ENCODE assay signal across 1 cellular context in the genomic region with DNA sequence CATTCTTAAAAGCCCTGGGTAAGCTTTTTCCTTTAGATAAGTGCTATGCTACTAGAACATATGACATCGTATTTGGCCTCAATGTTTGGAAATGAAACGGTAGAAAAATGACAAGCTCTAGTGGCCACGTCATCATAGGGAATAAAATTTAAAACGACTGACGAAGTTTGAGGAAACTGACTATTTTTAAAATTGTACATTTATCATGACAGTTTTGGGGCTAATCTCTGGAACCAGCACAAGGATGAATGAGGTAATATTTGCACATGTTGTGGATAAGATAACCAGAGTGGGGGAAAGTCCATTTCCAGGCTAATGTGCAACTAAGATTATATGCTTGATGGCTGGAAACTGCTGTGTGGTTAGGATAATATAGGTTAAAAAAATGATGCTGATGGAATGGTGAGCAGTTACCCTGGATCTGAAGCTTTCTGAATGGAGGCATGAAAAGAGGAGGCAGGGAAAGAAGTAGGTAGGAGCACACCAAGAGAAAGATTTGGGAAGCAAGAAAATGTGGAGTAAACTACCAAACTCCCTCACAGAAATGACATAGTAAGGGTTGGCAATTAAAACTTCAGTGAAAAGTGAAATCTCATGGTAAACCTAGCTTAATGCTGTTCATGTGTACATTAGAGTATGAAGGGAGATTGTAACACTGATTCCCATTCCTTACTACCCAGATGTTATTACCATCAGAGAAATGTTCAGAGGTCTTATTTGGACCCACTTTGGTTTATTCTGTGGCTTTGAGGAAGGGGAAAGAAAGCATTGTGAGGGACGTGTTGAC.
TF ChIP-seq lines count a peak whose summit lies in the region.

No MANE protein-coding gene starts in this region.

TF ChIP-seq in K562, 482 proteins besides CTCF, POLR2A, EP300 and RAD21 (continued from another document and continues in another):
- peak; percentile 73 for TF ChIP-seq SP1 (CRISPR knock-in tag; IDR thresholded peaks at IDR 0.05)
- TF ChIP-seq ZNF699 (CRISPR knock-in tag; IDR thresholded peaks at IDR 0.05; ENCODE audit: insufficient replicate concordance), result no peak
- TF ChIP-seq, protein P1, sequence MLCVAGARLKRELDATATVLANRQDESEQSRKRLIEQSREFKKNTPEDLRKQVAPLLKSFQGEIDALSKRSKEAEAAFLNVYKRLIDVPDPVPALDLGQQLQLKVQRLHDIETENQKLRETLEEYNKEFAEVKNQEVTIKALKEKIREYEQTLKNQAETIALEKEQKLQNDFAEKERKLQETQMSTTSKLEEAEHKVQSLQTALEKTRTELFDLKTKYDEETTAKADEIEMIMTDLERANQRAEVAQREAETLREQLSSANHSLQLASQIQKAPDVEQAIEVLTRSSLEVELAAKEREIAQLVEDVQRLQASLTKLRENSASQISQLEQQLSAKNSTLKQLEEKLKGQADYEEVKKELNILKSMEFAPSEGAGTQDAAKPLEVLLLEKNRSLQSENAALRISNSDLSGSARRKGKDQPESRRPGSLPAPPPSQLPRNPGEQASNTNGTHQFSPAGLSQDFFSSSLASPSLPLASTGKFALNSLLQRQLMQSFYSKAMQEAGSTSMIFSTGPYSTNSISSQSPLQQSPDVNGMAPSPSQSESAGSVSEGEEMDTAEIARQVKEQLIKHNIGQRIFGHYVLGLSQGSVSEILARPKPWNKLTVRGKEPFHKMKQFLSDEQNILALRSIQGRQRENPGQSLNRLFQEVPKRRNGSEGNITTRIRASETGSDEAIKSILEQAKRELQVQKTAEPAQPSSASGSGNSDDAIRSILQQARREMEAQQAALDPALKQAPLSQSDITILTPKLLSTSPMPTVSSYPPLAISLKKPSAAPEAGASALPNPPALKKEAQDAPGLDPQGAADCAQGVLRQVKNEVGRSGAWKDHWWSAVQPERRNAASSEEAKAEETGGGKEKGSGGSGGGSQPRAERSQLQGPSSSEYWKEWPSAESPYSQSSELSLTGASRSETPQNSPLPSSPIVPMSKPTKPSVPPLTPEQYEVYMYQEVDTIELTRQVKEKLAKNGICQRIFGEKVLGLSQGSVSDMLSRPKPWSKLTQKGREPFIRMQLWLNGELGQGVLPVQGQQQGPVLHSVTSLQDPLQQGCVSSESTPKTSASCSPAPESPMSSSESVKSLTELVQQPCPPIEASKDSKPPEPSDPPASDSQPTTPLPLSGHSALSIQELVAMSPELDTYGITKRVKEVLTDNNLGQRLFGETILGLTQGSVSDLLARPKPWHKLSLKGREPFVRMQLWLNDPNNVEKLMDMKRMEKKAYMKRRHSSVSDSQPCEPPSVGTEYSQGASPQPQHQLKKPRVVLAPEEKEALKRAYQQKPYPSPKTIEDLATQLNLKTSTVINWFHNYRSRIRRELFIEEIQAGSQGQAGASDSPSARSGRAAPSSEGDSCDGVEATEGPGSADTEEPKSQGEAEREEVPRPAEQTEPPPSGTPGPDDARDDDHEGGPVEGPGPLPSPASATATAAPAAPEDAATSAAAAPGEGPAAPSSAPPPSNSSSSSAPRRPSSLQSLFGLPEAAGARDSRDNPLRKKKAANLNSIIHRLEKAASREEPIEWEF (CRISPR knock-in tag; IDR thresholded peaks at IDR 0.05), result peak; percentile 90
- no peak for TF ChIP-seq ZSCAN29 (IDR thresholded peaks at IDR 0.05)
- TF ChIP-seq, protein P2, sequence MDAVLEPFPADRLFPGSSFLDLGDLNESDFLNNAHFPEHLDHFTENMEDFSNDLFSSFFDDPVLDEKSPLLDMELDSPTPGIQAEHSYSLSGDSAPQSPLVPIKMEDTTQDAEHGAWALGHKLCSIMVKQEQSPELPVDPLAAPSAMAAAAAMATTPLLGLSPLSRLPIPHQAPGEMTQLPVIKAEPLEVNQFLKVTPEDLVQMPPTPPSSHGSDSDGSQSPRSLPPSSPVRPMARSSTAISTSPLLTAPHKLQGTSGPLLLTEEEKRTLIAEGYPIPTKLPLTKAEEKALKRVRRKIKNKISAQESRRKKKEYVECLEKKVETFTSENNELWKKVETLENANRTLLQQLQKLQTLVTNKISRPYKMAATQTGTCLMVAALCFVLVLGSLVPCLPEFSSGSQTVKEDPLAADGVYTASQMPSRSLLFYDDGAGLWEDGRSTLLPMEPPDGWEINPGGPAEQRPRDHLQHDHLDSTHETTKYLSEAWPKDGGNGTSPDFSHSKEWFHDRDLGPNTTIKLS (IDR thresholded peaks at IDR 0.05; ENCODE audit: borderline replicate concordance, low read depth), result peak; percentile 94
- TF ChIP-seq RHOXF2B (CRISPR knock-in tag; conservative IDR thresholded peaks at IDR 0.05), result no peak
- no peak for TF ChIP-seq ZNF79 (CRISPR knock-in tag; IDR thresholded peaks at IDR 0.05; ENCODE audit: low read depth)
- TF ChIP-seq EWSR1 (IDR thresholded peaks at IDR 0.05; ENCODE audit: borderline replicate concordance, low read depth, partially characterized antibody), result no peak
- TF ChIP-seq, protein P3, sequence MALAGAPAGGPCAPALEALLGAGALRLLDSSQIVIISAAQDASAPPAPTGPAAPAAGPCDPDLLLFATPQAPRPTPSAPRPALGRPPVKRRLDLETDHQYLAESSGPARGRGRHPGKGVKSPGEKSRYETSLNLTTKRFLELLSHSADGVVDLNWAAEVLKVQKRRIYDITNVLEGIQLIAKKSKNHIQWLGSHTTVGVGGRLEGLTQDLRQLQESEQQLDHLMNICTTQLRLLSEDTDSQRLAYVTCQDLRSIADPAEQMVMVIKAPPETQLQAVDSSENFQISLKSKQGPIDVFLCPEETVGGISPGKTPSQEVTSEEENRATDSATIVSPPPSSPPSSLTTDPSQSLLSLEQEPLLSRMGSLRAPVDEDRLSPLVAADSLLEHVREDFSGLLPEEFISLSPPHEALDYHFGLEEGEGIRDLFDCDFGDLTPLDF (CRISPR knock-in tag; IDR thresholded peaks at IDR 0.05), result no peak
- no peak for TF ChIP-seq PCBP2 (IDR thresholded peaks at IDR 0.05; ENCODE audit: low read depth, low read length, poor library complexity, severe bottlenecking)
- TF ChIP-seq, protein P4, sequence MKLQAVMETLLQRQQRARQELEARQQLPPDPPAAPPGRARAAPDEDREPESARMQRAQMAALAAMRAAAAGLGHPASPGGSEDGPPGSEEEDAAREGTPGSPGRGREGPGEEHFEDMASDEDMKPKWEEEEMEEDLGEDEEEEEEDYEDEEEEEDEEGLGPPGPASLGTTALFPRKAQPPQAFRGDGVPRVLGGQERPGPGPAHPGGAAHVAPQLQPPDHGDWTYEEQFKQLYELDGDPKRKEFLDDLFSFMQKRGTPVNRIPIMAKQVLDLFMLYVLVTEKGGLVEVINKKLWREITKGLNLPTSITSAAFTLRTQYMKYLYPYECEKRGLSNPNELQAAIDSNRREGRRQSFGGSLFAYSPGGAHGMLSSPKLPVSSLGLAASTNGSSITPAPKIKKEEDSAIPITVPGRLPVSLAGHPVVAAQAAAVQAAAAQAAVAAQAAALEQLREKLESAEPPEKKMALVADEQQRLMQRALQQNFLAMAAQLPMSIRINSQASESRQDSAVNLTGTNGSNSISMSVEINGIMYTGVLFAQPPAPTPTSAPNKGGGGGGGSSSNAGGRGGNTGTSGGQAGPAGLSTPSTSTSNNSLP (IDR thresholded peaks at IDR 0.05; ENCODE audit: borderline replicate concordance, low read depth, low read length), result peak; percentile 95; the same call in 1 of the 2 replicates
- no peak; the same call in none of the 2 replicates for TF ChIP-seq NFRKB (IDR thresholded peaks at IDR 0.05; ENCODE audit: low read depth)
- TF ChIP-seq TSC22D4 (tag; IDR thresholded peaks at IDR 0.05), result no peak
- TF ChIP-seq HLTF (IDR thresholded peaks at IDR 0.05), result peak; percentile 92
- no peak for TF ChIP-seq NRF1 (conservative IDR thresholded peaks at IDR 0.05 in 1 of 2, IDR thresholded peaks at IDR 0.05 in 1 of 2)
- TF ChIP-seq ZNF175 (CRISPR knock-in tag; IDR thresholded peaks at IDR 0.05; ENCODE audit: low read depth), result peak; percentile 97
- peak; percentile 98 for TF ChIP-seq MEIS2 (IDR thresholded peaks at IDR 0.05; ENCODE audit: partially characterized antibody)
- no peak for TF ChIP-seq ETV5 (CRISPR knock-in tag; IDR thresholded peaks at IDR 0.05; ENCODE audit: low read depth)
- peak; percentile 97 for TF ChIP-seq NCOA1 (IDR thresholded peaks at IDR 0.05; ENCODE audit: low read depth)
- no peak for TF ChIP-seq MED1 (CRISPR knock-in tag; IDR thresholded peaks at IDR 0.05; ENCODE audit: borderline replicate concordance)
- TF ChIP-seq, protein P5, sequence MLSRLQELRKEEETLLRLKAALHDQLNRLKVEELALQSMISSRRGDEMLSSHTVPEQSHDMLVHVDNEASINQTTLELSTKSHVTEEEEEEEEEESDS (CRISPR knock-in tag; IDR thresholded peaks at IDR 0.05), result no peak
- TF ChIP-seq, protein P6, sequence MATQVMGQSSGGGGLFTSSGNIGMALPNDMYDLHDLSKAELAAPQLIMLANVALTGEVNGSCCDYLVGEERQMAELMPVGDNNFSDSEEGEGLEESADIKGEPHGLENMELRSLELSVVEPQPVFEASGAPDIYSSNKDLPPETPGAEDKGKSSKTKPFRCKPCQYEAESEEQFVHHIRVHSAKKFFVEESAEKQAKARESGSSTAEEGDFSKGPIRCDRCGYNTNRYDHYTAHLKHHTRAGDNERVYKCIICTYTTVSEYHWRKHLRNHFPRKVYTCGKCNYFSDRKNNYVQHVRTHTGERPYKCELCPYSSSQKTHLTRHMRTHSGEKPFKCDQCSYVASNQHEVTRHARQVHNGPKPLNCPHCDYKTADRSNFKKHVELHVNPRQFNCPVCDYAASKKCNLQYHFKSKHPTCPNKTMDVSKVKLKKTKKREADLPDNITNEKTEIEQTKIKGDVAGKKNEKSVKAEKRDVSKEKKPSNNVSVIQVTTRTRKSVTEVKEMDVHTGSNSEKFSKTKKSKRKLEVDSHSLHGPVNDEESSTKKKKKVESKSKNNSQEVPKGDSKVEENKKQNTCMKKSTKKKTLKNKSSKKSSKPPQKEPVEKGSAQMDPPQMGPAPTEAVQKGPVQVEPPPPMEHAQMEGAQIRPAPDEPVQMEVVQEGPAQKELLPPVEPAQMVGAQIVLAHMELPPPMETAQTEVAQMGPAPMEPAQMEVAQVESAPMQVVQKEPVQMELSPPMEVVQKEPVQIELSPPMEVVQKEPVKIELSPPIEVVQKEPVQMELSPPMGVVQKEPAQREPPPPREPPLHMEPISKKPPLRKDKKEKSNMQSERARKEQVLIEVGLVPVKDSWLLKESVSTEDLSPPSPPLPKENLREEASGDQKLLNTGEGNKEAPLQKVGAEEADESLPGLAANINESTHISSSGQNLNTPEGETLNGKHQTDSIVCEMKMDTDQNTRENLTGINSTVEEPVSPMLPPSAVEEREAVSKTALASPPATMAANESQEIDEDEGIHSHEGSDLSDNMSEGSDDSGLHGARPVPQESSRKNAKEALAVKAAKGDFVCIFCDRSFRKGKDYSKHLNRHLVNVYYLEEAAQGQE (CRISPR knock-in tag; IDR thresholded peaks at IDR 0.05; ENCODE audit: low read depth), result no peak
- no peak for TF ChIP-seq RFX7 (CRISPR knock-in tag; IDR thresholded peaks at IDR 0.05)
- no peak for TF ChIP-seq PTBP1 (IDR thresholded peaks at IDR 0.05; ENCODE audit: low read depth, low read length)
- TF ChIP-seq, protein P7, sequence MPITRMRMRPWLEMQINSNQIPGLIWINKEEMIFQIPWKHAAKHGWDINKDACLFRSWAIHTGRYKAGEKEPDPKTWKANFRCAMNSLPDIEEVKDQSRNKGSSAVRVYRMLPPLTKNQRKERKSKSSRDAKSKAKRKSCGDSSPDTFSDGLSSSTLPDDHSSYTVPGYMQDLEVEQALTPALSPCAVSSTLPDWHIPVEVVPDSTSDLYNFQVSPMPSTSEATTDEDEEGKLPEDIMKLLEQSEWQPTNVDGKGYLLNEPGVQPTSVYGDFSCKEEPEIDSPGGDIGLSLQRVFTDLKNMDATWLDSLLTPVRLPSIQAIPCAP (CRISPR knock-in tag; IDR thresholded peaks at IDR 0.05; ENCODE audit: borderline replicate concordance), result no peak
- TF ChIP-seq ZNF707 (CRISPR knock-in tag; conservative IDR thresholded peaks at IDR 0.05), result no peak
- TF ChIP-seq, protein P8, sequence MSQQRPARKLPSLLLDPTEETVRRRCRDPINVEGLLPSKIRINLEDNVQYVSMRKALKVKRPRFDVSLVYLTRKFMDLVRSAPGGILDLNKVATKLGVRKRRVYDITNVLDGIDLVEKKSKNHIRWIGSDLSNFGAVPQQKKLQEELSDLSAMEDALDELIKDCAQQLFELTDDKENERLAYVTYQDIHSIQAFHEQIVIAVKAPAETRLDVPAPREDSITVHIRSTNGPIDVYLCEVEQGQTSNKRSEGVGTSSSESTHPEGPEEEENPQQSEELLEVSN (IDR thresholded peaks at IDR 0.05; ENCODE audit: borderline replicate concordance in 1 of 2, extremely low read depth in 1 of 2, insufficient read depth in 1 of 2, insufficient read length in 1 of 2, low read depth in 1 of 2, low read length in 1 of 2, poor library complexity in 1 of 2, severe bottlenecking in 1 of 2), result no peak
- no peak for TF ChIP-seq ESRRB (CRISPR knock-in tag; IDR thresholded peaks at IDR 0.05; ENCODE audit: borderline replicate concordance)
- TF ChIP-seq ZNF23 (CRISPR knock-in tag; IDR thresholded peaks at IDR 0.05), result peak; percentile 50; the same call in 1 of the 2 replicates
- TF ChIP-seq NCOR1 (IDR thresholded peaks at IDR 0.05), result peak; percentile 99
- no peak for TF ChIP-seq ZNF75A (CRISPR knock-in tag; IDR thresholded peaks at IDR 0.05)
- TF ChIP-seq ZFP1 (CRISPR knock-in tag; IDR thresholded peaks at IDR 0.05), result no peak
- TF ChIP-seq ZC3H11A (IDR thresholded peaks at IDR 0.05; ENCODE audit: low read depth, low read length), result no peak
- TF ChIP-seq FOXM1 (IDR thresholded peaks at IDR 0.05; ENCODE audit: low read depth), result peak; percentile 100
- no peak for TF ChIP-seq FOXM1 (CRISPR knock-in tag; IDR thresholded peaks at IDR 0.05; ENCODE audit: low read depth)
- TF ChIP-seq C11orf30 (IDR thresholded peaks at IDR 0.05; ENCODE audit: low read depth), result peak; percentile 60; the same call in 1 of the 2 replicates
- no peak for TF ChIP-seq BMI1 (IDR thresholded peaks at IDR 0.05; ENCODE audit: low read length)
- TF ChIP-seq, protein P9, sequence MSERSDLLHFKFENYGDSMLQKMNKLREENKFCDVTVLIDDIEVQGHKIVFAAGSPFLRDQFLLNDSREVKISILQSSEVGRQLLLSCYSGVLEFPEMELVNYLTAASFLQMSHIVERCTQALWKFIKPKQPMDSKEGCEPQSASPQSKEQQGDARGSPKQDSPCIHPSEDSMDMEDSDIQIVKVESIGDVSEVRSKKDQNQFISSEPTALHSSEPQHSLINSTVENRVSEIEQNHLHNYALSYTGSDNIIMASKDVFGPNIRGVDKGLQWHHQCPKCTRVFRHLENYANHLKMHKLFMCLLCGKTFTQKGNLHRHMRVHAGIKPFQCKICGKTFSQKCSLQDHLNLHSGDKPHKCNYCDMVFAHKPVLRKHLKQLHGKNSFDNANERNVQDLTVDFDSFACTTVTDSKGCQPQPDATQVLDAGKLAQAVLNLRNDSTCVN (CRISPR knock-in tag; IDR thresholded peaks at IDR 0.05), result no peak
- TF ChIP-seq CEBPB (tag; IDR thresholded peaks at IDR 0.05), result peak; percentile 92
- TF ChIP-seq MCM3 (IDR thresholded peaks at IDR 0.05), result no peak
- TF ChIP-seq, protein P10, sequence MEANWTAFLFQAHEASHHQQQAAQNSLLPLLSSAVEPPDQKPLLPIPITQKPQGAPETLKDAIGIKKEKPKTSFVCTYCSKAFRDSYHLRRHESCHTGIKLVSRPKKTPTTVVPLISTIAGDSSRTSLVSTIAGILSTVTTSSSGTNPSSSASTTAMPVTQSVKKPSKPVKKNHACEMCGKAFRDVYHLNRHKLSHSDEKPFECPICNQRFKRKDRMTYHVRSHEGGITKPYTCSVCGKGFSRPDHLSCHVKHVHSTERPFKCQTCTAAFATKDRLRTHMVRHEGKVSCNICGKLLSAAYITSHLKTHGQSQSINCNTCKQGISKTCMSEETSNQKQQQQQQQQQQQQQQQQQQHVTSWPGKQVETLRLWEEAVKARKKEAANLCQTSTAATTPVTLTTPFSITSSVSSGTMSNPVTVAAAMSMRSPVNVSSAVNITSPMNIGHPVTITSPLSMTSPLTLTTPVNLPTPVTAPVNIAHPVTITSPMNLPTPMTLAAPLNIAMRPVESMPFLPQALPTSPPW (CRISPR knock-in tag; IDR thresholded peaks at IDR 0.05), result peak; percentile 75
- TF ChIP-seq ZNF184 (CRISPR knock-in tag; IDR thresholded peaks at IDR 0.05), result no peak
